In the genomic region with DNA sequence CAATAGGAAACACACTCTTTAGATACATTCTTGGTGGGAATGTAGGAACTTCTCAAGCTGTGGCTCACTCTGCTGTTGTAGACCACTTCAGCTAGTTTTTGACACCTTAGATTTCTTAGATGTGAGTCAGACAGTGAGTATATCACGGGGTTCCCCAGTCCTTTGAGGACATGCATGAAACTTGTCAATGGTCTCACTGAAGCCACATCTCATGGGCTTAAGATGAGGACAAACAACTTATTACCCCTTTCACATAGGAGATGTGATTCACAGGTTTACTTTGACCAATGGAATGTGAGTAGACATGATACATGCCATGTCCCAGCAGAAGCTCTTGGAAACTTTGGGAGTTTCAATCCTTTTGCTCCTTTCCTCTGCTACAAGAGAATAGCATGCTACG, we compare ENCODE assay signal across 10 cellular contexts.
DNase-seq lines count a peak whose midpoint lies in the region; ATAC-seq lines count a peak whose summit lies in the region.
"Had no signal": no experiment of that assay in that cellular context is flagged by ENCODE, and none has a peak within 500 bp of the region (broad histone marks: within the 10 kb centered on the region; RNA-seq: fewer than 3 reads in every experiment).

No MANE protein-coding gene starts in this region.

- DNase-seq in HK-2 (ENCODE audit: unreplicated experiment) (peak; percentile 32), kidney tubule cell (ENCODE audit: low spot score) (peak; percentile 98), NAMALWA (ENCODE audit: low spot score) (no peak), mucosa of gallbladder (ENCODE audit: low spot score) (no peak)
- DNase-seq in effector CD8-positive, alpha-beta T cell (lab: John Stamatoyannopoulos, UW): no peak
- DNase-seq: aorta, kidney had no signal

- peak; percentile 86 for ATAC-seq in GM18861 (IDR thresholded peaks at IDR 0.05; ENCODE audit: unreplicated experiment)
- peak; percentile 87 for ATAC-seq in GM21723 (IDR thresholded peaks at IDR 0.05; ENCODE audit: unreplicated experiment)
- ATAC-seq in GM19467 (IDR thresholded peaks at IDR 0.05; ENCODE audit: unreplicated experiment): no peak

Comparison
In these comparisons a context has a peak if more than half of its experiments do, and no peak if none do; other contexts are left out.
1. DNase-seq: peak in HK-2 (single experiment) and kidney tubule cell (single experiment); none in NAMALWA (single experiment), effector CD8-positive, alpha-beta T cell (single experiment) and mucosa of gallbladder (single experiment).